8 cellular contexts compared by ENCODE assay signal in genomic region chr13:48001127-48001881, GRCh38. TPM values are rescaled to one million over a fixed set of nuclear protein-coding genes. Genes with fewer than 3 reads are reported as not detected.
DNase-seq lines count a peak whose midpoint lies in the region; ATAC-seq and TF ChIP-seq lines count a peak whose summit lies in the region.

TSS of gene SUCLA2 (minus strand) at chr13:48001273. CDS start at chr13:48001269, 4 bp downstream.

- peak; percentile 97 for ATAC-seq in GM19395 (IDR thresholded peaks at IDR 0.05; ENCODE audit: unreplicated experiment)
- peak; percentile 97 for ATAC-seq in HG03558 (IDR thresholded peaks at IDR 0.05; ENCODE audit: extremely low read depth, unreplicated experiment)
- peak; percentile 99 to 100 (median 99) for ATAC-seq in right lobe of liver

- intact Hi-C loops in right lobe of liver (cut with DNase I): no loop called here

- 42% methylated on average over 14 of the region's 52 CpGs for WGBS in right lobe of liver (ENCODE audit: insufficient coverage, low coverage, low lambda C conversion rate, missing lambda C conversion rate)

- TF ChIP-seq POLR2A in right lobe of liver (IDR thresholded peaks at IDR 0.05): peak; percentile 71

- peaks cover 0 to 17% (median 6%) of the 10 kb centered on the region in 4 donors for H3K4me1 ChIP-seq in right lobe of liver

- peak; percentile 96 for DNase-seq in CD1c-positive myeloid dendritic cell (ENCODE audit: extremely low spot score)
- DNase-seq in NCI-H82 (lab: John Stamatoyannopoulos, UW): peak; percentile 98
- peak; percentile 91 for DNase-seq in activated CD4-positive, alpha-beta T cell treated with anti-CD3 and anti-CD28 coated beads, Interleukin-2, amount 50 U/mL, for 48 hours
- peak; percentile 66 to 91 for DNase-seq in dermis microvascular lymphatic vessel endothelial cell (ENCODE audit: low read depth in 2 of 2)
- DNase-seq in right lobe of liver: peak; percentile 94 to 96 (median 95)
- DNase-seq in stimulated activated CD4-positive, alpha-beta T cell treated with anti-CD3 and anti-CD28 coated beads, Interleukin-4, amount 100 ng/mL, for 24 hours: peak; percentile 92

- no peaks in the 10 kb centered on the region for H3K9me3 ChIP-seq in right lobe of liver

- no peaks in the 10 kb centered on the region for H3K36me3 ChIP-seq in right lobe of liver

- peak in 1 of 4 donors; percentile 29 for TF ChIP-seq CTCF in right lobe of liver (IDR thresholded peaks at IDR 0.05)

- peak within 1 kb of the TSS; percentile 79 to 97 (median 88) for H3K4me3 ChIP-seq in right lobe of liver

- no peaks in the 10 kb centered on the region for H3K27me3 ChIP-seq in right lobe of liver

- peak within 1 kb of the TSS; percentile 58 to 83 (median 73) for H3K27ac ChIP-seq in right lobe of liver

RNA-seq across cellular contexts. Expression of gene SUCLA2, which starts in this region (rescaled TPM):
- total RNA-seq in dermis microvascular lymphatic vessel endothelial cell: 30.1 and 30.6 TPM in 2 replicates
- total RNA-seq in right lobe of liver: 10 to 100 TPM; 16.0 to 35.8 (median 19.8) TPM

Comparison
In these comparisons a context has a peak if more than half of its experiments do, and no peak if none do; other contexts are left out.
1. Peak in every context shown above with its lines: DNase-seq, ATAC-seq, H3K4me3 ChIP-seq and H3K27ac ChIP-seq.